Comparison of ENCODE assay signal across 8 cellular contexts in the genomic region with DNA sequence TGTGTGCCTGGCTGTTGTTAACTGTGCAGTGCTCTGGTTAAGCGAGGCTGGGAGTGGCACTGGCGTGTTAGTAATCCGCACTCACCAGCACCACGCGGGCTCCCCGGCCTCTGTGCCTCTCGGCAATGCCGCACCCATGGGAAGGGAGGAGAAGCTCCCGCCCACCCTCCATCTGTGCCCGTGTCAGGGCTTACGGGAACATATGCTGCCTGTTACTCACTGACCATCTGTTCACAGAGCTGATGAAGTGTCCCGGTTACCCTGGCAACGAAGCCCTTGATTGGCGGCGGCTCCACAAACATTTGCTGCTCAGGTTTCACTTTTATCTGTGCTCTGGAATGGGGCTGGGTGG.
DNase-seq lines count a peak whose midpoint lies in the region; TF ChIP-seq lines count a peak whose summit lies in the region.

No MANE protein-coding gene starts in this region.

- no peak overlapping the region for H3K27ac ChIP-seq in spleen

- intact Hi-C loops in spleen (cut with DNase I; ENCODE audit: low total_unique reads) = no loop called here

- CTCF ChIA-PET in GM10248 (lab: Yijun Ruan, JAX) = interaction anchor here (1.5 to 2.2 kb wide), 3 partner anchors 9 to 79 kb away, joined by 4 to 6 read pairs (median 4); no protein-coding TSS in a partner anchor

- H3K36me3 ChIP-seq in spleen = no peaks in the 10 kb centered on the region

- no peak for TF ChIP-seq CTCF in GM10248 (IDR thresholded peaks at IDR 0.05; ENCODE audit: control extremely low read depth, extremely low read depth, low read depth, missing control alignments)
- no peak for TF ChIP-seq CTCF in cardiac fibroblast (IDR thresholded peaks at IDR 0.05; ENCODE audit: low read depth, low read length)
- no peak for TF ChIP-seq CTCF in spleen (IDR thresholded peaks at IDR 0.05 in 8 of 11, conservative IDR thresholded peaks at IDR 0.05 in 3 of 11)

- peaks cover 0 to 7% (median 5%) of the 10 kb centered on the region in 6 donors for H3K4me1 ChIP-seq in spleen

- DNase-seq in GM10248 (ENCODE audit: extremely low spot score) (peak; percentile 82), H4 (ENCODE audit: low spot score) (peak; percentile 97), LHCN-M2 (ENCODE audit: low read depth) (peak; percentile 100), RKO (ENCODE audit: low spot score) (peak; percentile 97), cardiac fibroblast (ENCODE audit: low read depth in 2 of 2) (peak; percentile 98 to 99), islet precursor cell (peak; percentile 97), spleen (peak; percentile 69), DMS114 treated with DMSO at 0.1 percent for 48 hours (lab: John Stamatoyannopoulos, UW; ENCODE audit: unreplicated experiment) (no peak)

- POLR2A ChIA-PET in GM10248 (lab: Yijun Ruan, JAX) = no interaction called here

- 4 to 12% (median 6%) methylated on average over 4 to 15 of the region's 15 CpGs for WGBS in spleen, 5 donors

- H3K4me3 ChIP-seq in cardiac fibroblast (replicated peaks in 1 of 2; ENCODE audit: low read depth in 2 of 2, low read length in 2 of 2) (peak overlapping the region; percentile 5 to 8), spleen (peak overlapping the region in 2 of 8 donors; percentile 20 to 57)

- peaks cover 0 to 18% (median 14%) of the 10 kb centered on the region in 8 donors for H3K9me3 ChIP-seq in spleen

- peaks cover 0 to 36% (median 0%) of the 10 kb centered on the region in 7 donors for H3K27me3 ChIP-seq in spleen (replicated peaks in 1 of 7)

- TF ChIP-seq POLR2A in spleen (IDR thresholded peaks at IDR 0.05) = no peak
